In genomic region chr5:176416123-176416924, GRCh38 we compare ENCODE assay signal across 8 cellular contexts. TPM values are rescaled to one million over a fixed set of nuclear protein-coding genes. Genes with fewer than 3 reads are reported as not detected.
DNase-seq lines count a peak whose midpoint lies in the region; ATAC-seq and TF ChIP-seq lines count a peak whose summit lies in the region.

A gene with protein sequence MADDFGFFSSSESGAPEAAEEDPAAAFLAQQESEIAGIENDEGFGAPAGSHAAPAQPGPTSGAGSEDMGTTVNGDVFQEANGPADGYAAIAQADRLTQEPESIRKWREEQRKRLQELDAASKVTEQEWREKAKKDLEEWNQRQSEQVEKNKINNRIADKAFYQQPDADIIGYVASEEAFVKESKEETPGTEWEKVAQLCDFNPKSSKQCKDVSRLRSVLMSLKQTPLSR (minus strand): TSS chr5:176416539. CDS start chr5:176416363, 176 bp downstream.

- POLR2A ChIA-PET in activated CD4-positive, alpha-beta T cell treated with anti-CD3 and anti-CD28 coated beads for 36 hours (lab: Charles Lee), result no interaction called here

- peak within 1 kb of the TSS; percentile 74 for H3K4me3 Mint-ChIP-seq in activated CD4-positive, alpha-beta T cell treated with anti-CD3 and anti-CD28 coated beads for 36 hours
- H3K4me3 Mint-ChIP-seq in chondrocyte (ENCODE audit: unreplicated experiment), result peak within 1 kb of the TSS; percentile 75

- TF ChIP-seq CTCF in AG10803 (conservative IDR thresholded peaks at IDR 0.05; ENCODE audit: low read length) (peak; percentile 21; the same call in 1 of the 2 replicates), chondrocyte (IDR thresholded peaks at IDR 0.05) (peak; percentile 85)

- ATAC-seq in GM18873 (IDR thresholded peaks at IDR 0.05; ENCODE audit: low FRiP score, unreplicated experiment) (peak; percentile 64), HG03135 (IDR thresholded peaks at IDR 0.05; ENCODE audit: unreplicated experiment) (peak; percentile 82)
- peak; percentile 96 for ATAC-seq in activated CD4-positive, alpha-beta T cell treated with anti-CD3 and anti-CD28 coated beads for 36 hours

- peaks cover 3% of the 10 kb centered on the region for H3K9me3 Mint-ChIP-seq in activated CD4-positive, alpha-beta T cell treated with anti-CD3 and anti-CD28 coated beads for 36 hours (ENCODE audit: low read depth)
- H3K9me3 Mint-ChIP-seq in chondrocyte (ENCODE audit: low read depth), result peaks cover 6% of the 10 kb centered on the region

- peaks cover 36% of the 10 kb centered on the region for H3K4me1 Mint-ChIP-seq in activated CD4-positive, alpha-beta T cell treated with anti-CD3 and anti-CD28 coated beads for 36 hours
- peaks cover 48% of the 10 kb centered on the region for H3K4me1 Mint-ChIP-seq in chondrocyte (ENCODE audit: low read depth)

- no peaks in the 10 kb centered on the region for H3K27me3 Mint-ChIP-seq in activated CD4-positive, alpha-beta T cell treated with anti-CD3 and anti-CD28 coated beads for 36 hours
- peaks cover 11% of the 10 kb centered on the region for H3K27me3 Mint-ChIP-seq in chondrocyte (ENCODE audit: low read depth)

- DNase-seq in AG10803 (ENCODE audit: low read depth) (peak; percentile 79), NCI-H345 (lab: John Stamatoyannopoulos, UW) (peak; percentile 91), chondrocyte (ENCODE audit: low spot score) (no peak), kidney glomerular epithelial cell (lab: John Stamatoyannopoulos, UW) (peak; percentile 68)
- peak; percentile 94 for DNase-seq in activated CD4-positive, alpha-beta T cell treated with anti-CD3 and anti-CD28 coated beads for 36 hours
- DNase-seq in stimulated activated CD4-positive, alpha-beta T cell treated with anti-CD3 and anti-CD28 coated beads, Interleukin-1b, Interleukin-23, amount 100 ng/mL, for 1 hour (ENCODE audit: low read depth in 2 of 2), result peak; percentile 83 to 89

- H3K27ac Mint-ChIP-seq in activated CD4-positive, alpha-beta T cell treated with anti-CD3 and anti-CD28 coated beads for 36 hours, result peak within 1 kb of the TSS; percentile 76
- peak within 1 kb of the TSS; percentile 49 for H3K27ac Mint-ChIP-seq in chondrocyte (ENCODE audit: unreplicated experiment)

- intact Hi-C loops in activated CD4-positive, alpha-beta T cell treated with anti-CD3 and anti-CD28 coated beads for 36 hours (cut with DNase I, micrococcal nuclease), result loop anchor here (1.0 to 10.0 kb wide), 13 partner anchors 27 to 231 kb away; partner anchors contain the start of genes FAF2 (in 2 of the 2), ARL10 (in 1 of the 2), CDHR2 (in 1 of the 2) and GPRIN1 (in 1 of the 2)

- peak within 1 kb of the TSS; percentile 82 for H3K4me3 ChIP-seq in AG10803 (ENCODE audit: low read length)

- CTCF ChIA-PET in activated CD4-positive, alpha-beta T cell treated with anti-CD3 and anti-CD28 coated beads for 36 hours (lab: Charles Lee), result interaction anchor here (0.7 to 4.7 kb wide), 15 partner anchors 9 to 485 kb away, joined by 3 to 22 read pairs (median 3); partner anchors contain the start of gene FAF2

- no peaks in the 10 kb centered on the region for H3K36me3 Mint-ChIP-seq in activated CD4-positive, alpha-beta T cell treated with anti-CD3 and anti-CD28 coated beads for 36 hours (ENCODE audit: low read depth)
- H3K36me3 Mint-ChIP-seq in chondrocyte (ENCODE audit: low read depth), result no peaks in the 10 kb centered on the region

RNA-seq across cellular contexts. Expression of the gene that starts here (rescaled TPM):
- 10 to 100 TPM; 39.3 to 47.8 TPM for total RNA-seq in activated CD4-positive, alpha-beta T cell treated with anti-CD3 and anti-CD28 coated beads for 36 hours
- total RNA-seq in chondrocyte, result 63.8 to 85.6 TPM (median 65.3 TPM) in 3 replicates
